Comparison of ENCODE assay signal across 1 cellular context in genomic region chr2:174248187-174248997, GRCh38.
TF ChIP-seq lines count a peak whose summit lies in the region.

TSS of gene OLA1 (minus strand) at chr2:174248532. CDS start at chr2:174246815, 1,717 bp downstream.

TF ChIP-seq in K562, 482 proteins besides CTCF, POLR2A, EP300 and RAD21 (continued from another document and continues in another):
- TF ChIP-seq AFF4 (CRISPR knock-in tag; IDR thresholded peaks at IDR 0.05) (peak; percentile 72), BACH1 (tag; IDR thresholded peaks at IDR 0.05) (no peak), HMG20A (CRISPR knock-in tag; conservative IDR thresholded peaks at IDR 0.05) (no peak), ZNF12 (CRISPR knock-in tag; IDR thresholded peaks at IDR 0.05) (no peak; the same call in 1 of the 2 replicates), CCAR2 (IDR thresholded peaks at IDR 0.05; ENCODE audit: low read depth, low read length) (no peak), CTCFL (IDR thresholded peaks at IDR 0.05; ENCODE audit: borderline replicate concordance, insufficient read depth, low read depth, low read length, poor library complexity, severe bottlenecking) (no peak), ARHGAP35 (IDR thresholded peaks at IDR 0.05; ENCODE audit: partially characterized antibody) (no peak), ARNT (IDR thresholded peaks at IDR 0.05) (no peak), NEUROD1 (IDR thresholded peaks at IDR 0.05; ENCODE audit: borderline replicate concordance, low read depth, low read length, partially characterized antibody) (peak; percentile 25), ZBED1 (IDR thresholded peaks at IDR 0.05) (peak; percentile 12; the same call in 1 of the 2 replicates), L3MBTL2 (IDR thresholded peaks at IDR 0.05) (peak; percentile 99), CXXC5 (CRISPR knock-in tag; IDR thresholded peaks at IDR 0.05) (peak; percentile 99), SMARCE1 (IDR thresholded peaks at IDR 0.05) (0 out of 2 replicates have a peak, but pooled peaks have one; percentile 13), ZNF316 (IDR thresholded peaks at IDR 0.05) (peak; percentile 30), SUPT5H (IDR thresholded peaks at IDR 0.05) (peak; percentile 97), ZNF707 (CRISPR knock-in tag; conservative IDR thresholded peaks at IDR 0.05) (no peak), IRF1 (CRISPR knock-in tag; IDR thresholded peaks at IDR 0.05; ENCODE audit: borderline replicate concordance) (no peak), ZNF436 (CRISPR knock-in tag; IDR thresholded peaks at IDR 0.05) (no peak), TAL1 (IDR thresholded peaks at IDR 0.05) (no peak), WHSC1 (IDR thresholded peaks at IDR 0.05; ENCODE audit: low read length) (no peak), FOXK1 (CRISPR knock-in tag; IDR thresholded peaks at IDR 0.05; ENCODE audit: borderline replicate concordance) (no peak; the same call in 1 of the 2 replicates), KHSRP (IDR thresholded peaks at IDR 0.05) (no peak), STAG1 (CRISPR knock-in tag; IDR thresholded peaks at IDR 0.05; ENCODE audit: borderline replicate concordance) (no peak), NFYB (IDR thresholded peaks at IDR 0.05; ENCODE audit: extremely low read depth, insufficient read length) (peak; percentile 27), ZKSCAN1 (IDR thresholded peaks at IDR 0.05; ENCODE audit: low read depth, low read length) (peak; percentile 18; the same call in 1 of the 2 replicates), SIX5 (IDR thresholded peaks at IDR 0.05; ENCODE audit: borderline replicate concordance in 1 of 2, insufficient read depth in 1 of 2, low read depth in 1 of 2, low read length in 2 of 2) (no peak), XRCC3 (IDR thresholded peaks at IDR 0.05) (no peak), CUX1 (CRISPR knock-in tag; IDR thresholded peaks at IDR 0.05) (no peak), ZNF354B (CRISPR knock-in tag; IDR thresholded peaks at IDR 0.05) (no peak), LARP7 (IDR thresholded peaks at IDR 0.05) (peak; percentile 42; the same call in 1 of the 2 replicates), RUNX1 (IDR thresholded peaks at IDR 0.05; ENCODE audit: low read depth) (no peak), ZNF551 (CRISPR knock-in tag; IDR thresholded peaks at IDR 0.05) (no peak), ZNF134 (CRISPR knock-in tag; conservative IDR thresholded peaks at IDR 0.05) (no peak), NFIX (CRISPR knock-in tag; IDR thresholded peaks at IDR 0.05; ENCODE audit: low read depth) (no peak), ZFPM2 (CRISPR knock-in tag; IDR thresholded peaks at IDR 0.05) (0 out of 2 replicates have a peak, but pooled peaks have one; percentile 50), PTRF (tag; IDR thresholded peaks at IDR 0.05) (no peak), EHMT2 (IDR thresholded peaks at IDR 0.05) (no peak), FUS (optimal IDR thresholded peaks at IDR 0.05; ENCODE audit: low read depth, low read length) (peak; percentile 73), ZNF3 (CRISPR knock-in tag; IDR thresholded peaks at IDR 0.05) (no peak), ZC3H11A (IDR thresholded peaks at IDR 0.05; ENCODE audit: low read depth, low read length) (no peak), RHOXF2B (CRISPR knock-in tag; conservative IDR thresholded peaks at IDR 0.05) (0 out of 2 replicates have a peak, but pooled peaks have one; percentile 63), TARDBP (IDR thresholded peaks at IDR 0.05) (peak; percentile 58; the same call in 1 of the 2 replicates), ZNF124 (CRISPR knock-in tag; IDR thresholded peaks at IDR 0.05) (no peak), CREB1 (IDR thresholded peaks at IDR 0.05) (peak; percentile 73; the same call in 1 of the 2 replicates), CREB1 (CRISPR knock-in tag; IDR thresholded peaks at IDR 0.05) (peak; percentile 64)
- TF ChIP-seq, protein P1, sequence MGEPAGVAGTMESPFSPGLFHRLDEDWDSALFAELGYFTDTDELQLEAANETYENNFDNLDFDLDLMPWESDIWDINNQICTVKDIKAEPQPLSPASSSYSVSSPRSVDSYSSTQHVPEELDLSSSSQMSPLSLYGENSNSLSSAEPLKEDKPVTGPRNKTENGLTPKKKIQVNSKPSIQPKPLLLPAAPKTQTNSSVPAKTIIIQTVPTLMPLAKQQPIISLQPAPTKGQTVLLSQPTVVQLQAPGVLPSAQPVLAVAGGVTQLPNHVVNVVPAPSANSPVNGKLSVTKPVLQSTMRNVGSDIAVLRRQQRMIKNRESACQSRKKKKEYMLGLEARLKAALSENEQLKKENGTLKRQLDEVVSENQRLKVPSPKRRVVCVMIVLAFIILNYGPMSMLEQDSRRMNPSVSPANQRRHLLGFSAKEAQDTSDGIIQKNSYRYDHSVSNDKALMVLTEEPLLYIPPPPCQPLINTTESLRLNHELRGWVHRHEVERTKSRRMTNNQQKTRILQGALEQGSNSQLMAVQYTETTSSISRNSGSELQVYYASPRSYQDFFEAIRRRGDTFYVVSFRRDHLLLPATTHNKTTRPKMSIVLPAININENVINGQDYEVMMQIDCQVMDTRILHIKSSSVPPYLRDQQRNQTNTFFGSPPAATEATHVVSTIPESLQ (CRISPR knock-in tag; IDR thresholded peaks at IDR 0.05) = peak; percentile 79; the same call in 1 of the 2 replicates
- TF ChIP-seq, protein P2, sequence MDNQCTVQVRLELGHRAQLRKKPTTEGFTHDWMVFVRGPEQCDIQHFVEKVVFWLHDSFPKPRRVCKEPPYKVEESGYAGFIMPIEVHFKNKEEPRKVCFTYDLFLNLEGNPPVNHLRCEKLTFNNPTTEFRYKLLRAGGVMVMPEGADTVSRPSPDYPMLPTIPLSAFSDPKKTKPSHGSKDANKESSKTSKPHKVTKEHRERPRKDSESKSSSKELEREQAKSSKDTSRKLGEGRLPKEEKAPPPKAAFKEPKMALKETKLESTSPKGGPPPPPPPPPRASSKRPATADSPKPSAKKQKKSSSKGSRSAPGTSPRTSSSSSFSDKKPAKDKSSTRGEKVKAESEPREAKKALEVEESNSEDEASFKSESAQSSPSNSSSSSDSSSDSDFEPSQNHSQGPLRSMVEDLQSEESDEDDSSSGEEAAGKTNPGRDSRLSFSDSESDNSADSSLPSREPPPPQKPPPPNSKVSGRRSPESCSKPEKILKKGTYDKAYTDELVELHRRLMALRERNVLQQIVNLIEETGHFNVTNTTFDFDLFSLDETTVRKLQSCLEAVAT (IDR thresholded peaks at IDR 0.05) = peak; percentile 15 to 60; a peak in 1 of 4 replicates
- TF ChIP-seq, protein P3, sequence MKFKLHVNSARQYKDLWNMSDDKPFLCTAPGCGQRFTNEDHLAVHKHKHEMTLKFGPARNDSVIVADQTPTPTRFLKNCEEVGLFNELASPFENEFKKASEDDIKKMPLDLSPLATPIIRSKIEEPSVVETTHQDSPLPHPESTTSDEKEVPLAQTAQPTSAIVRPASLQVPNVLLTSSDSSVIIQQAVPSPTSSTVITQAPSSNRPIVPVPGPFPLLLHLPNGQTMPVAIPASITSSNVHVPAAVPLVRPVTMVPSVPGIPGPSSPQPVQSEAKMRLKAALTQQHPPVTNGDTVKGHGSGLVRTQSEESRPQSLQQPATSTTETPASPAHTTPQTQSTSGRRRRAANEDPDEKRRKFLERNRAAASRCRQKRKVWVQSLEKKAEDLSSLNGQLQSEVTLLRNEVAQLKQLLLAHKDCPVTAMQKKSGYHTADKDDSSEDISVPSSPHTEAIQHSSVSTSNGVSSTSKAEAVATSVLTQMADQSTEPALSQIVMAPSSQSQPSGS (CRISPR knock-in tag; IDR thresholded peaks at IDR 0.05) = no peak; the same call in 1 of the 2 replicates
- TF ChIP-seq, protein P4, sequence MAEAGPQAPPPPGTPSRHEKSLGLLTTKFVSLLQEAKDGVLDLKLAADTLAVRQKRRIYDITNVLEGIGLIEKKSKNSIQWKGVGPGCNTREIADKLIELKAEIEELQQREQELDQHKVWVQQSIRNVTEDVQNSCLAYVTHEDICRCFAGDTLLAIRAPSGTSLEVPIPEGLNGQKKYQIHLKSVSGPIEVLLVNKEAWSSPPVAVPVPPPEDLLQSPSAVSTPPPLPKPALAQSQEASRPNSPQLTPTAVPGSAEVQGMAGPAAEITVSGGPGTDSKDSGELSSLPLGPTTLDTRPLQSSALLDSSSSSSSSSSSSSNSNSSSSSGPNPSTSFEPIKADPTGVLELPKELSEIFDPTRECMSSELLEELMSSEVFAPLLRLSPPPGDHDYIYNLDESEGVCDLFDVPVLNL (CRISPR knock-in tag; IDR thresholded peaks at IDR 0.05; ENCODE audit: low read depth) = peak; percentile 45; the same call in 1 of the 2 replicates
